Comparison of ENCODE assay signal across 8 cellular contexts in genomic region chr3:49171775-49172500, GRCh38. TPM values are rescaled to one million over a fixed set of nuclear protein-coding genes. Genes with fewer than 3 reads are reported as not detected.
DNase-seq lines count a peak whose midpoint lies in the region; FAIRE-seq and TF ChIP-seq lines count a peak whose summit lies in the region.
"Had no signal": no experiment of that assay in that cellular context is flagged by ENCODE, and none has a peak within 500 bp of the region (broad histone marks: within the 10 kb centered on the region; RNA-seq: fewer than 3 reads in every experiment).

No MANE protein-coding gene starts in this region.

- TF ChIP-seq CTCF in HL-60 (IDR thresholded peaks at IDR 0.05; ENCODE audit: insufficient read depth, low read length): no peak
- no peak for TF ChIP-seq CTCF in kidney (IDR thresholded peaks at IDR 0.05; ENCODE audit: borderline replicate concordance, extremely low read depth, insufficient read depth)

- H3K9ac ChIP-seq in adipocyte (ENCODE audit: low read length): peak overlapping the region; percentile 95
- H3K9ac ChIP-seq in kidney (ENCODE audit: low read length in 2 of 2): peak overlapping the region; percentile 67 to 96
- peak overlapping the region; percentile 83 to 90 for H3K9ac ChIP-seq in stomach smooth muscle (ENCODE audit: low read length in 2 of 2)

- H3K4me1 ChIP-seq in adipocyte (ENCODE audit: control insufficient read depth, insufficient read depth, low read length) (peaks cover 30% of the 10 kb centered on the region), kidney (ENCODE audit: control insufficient read depth in 1 of 2, insufficient read depth in 1 of 2, low read depth in 1 of 2, low read length in 2 of 2) (peaks cover 32 to 33% of the 10 kb centered on the region in 2 donors), stomach smooth muscle (ENCODE audit: control insufficient read depth, insufficient read depth, low read length) (peaks cover 45% of the 10 kb centered on the region)

- intact Hi-C loops in kidney (cut with DNase I): loop anchor here (10.0 kb wide), 1 partner anchor 113 kb away; no protein-coding TSS in a partner anchor

- H3K36me3 ChIP-seq in adipocyte (ENCODE audit: control insufficient read depth, insufficient read depth, low read length, severe bottlenecking) (peaks cover 33% of the 10 kb centered on the region), kidney (ENCODE audit: control insufficient read depth in 1 of 2, insufficient read depth in 2 of 2, low read length in 2 of 2) (peaks cover 0 to 20% of the 10 kb centered on the region in 2 donors), stomach smooth muscle (ENCODE audit: control insufficient read depth in 2 of 2, insufficient read depth in 2 of 2, low read length in 2 of 2) (peaks cover 16 to 25% of the 10 kb centered on the region in 2 donors)

- no peaks in the 10 kb centered on the region for H3K27me3 ChIP-seq in HL-60 (ENCODE audit: insufficient read depth, poor library complexity, severe bottlenecking)
- no peaks in the 10 kb centered on the region for H3K27me3 ChIP-seq in adipocyte (replicated peaks; ENCODE audit: control insufficient read depth, insufficient read depth, low read length)
- no peaks in the 10 kb centered on the region for H3K27me3 ChIP-seq in stomach smooth muscle (ENCODE audit: control insufficient read depth in 1 of 2, insufficient read depth in 2 of 2, low read length in 2 of 2)

- peak overlapping the region; percentile 56 for H3K27ac ChIP-seq in HL-60 (replicated peaks)
- peak overlapping the region; percentile 74 to 88 for H3K27ac ChIP-seq in kidney (ENCODE audit: low read depth in 2 of 2, low read length in 2 of 2)
- H3K27ac ChIP-seq in stomach smooth muscle (ENCODE audit: low read length): peak overlapping the region; percentile 91

- no peak for FAIRE-seq in kidney (lab: Jason Lieb, UNC)
- FAIRE-seq: colon had no signal

- DNase-seq in HL-60 (ENCODE audit: low read depth in 1 of 2, low spot score in 1 of 2): no peak
- no peak for DNase-seq in adipocyte (ENCODE audit: low read depth)
- peak; percentile 74 for DNase-seq in kidney
- no peak for DNase-seq in stimulated activated CD4-positive, alpha-beta T cell treated with anti-CD3 and anti-CD28 coated beads, Interleukin-4, amount 100 ng/mL, for 24 hours
- no peak for DNase-seq in DMS114 treated with DMSO at 0.1 percent for 48 hours (lab: John Stamatoyannopoulos, UW; ENCODE audit: unreplicated experiment)
- DNase-seq in NCI-H524 treated with DMSO at 0.1 percent for 48 hours (lab: John Stamatoyannopoulos, UW): no peak

- H3K4me3 ChIP-seq in HL-60 (replicated peaks; ENCODE audit: insufficient read depth, low read length) (no peak overlapping the region), adipocyte (ENCODE audit: low read length) (peak overlapping the region; percentile 92), kidney (ENCODE audit: low read length in 2 of 2) (peak overlapping the region; percentile 83 to 89), stomach smooth muscle (ENCODE audit: low read length in 2 of 2) (peak overlapping the region; percentile 68 to 90)

- no peaks in the 10 kb centered on the region for H3K9me3 ChIP-seq in adipocyte (ENCODE audit: control insufficient read depth, low read length)
- H3K9me3 ChIP-seq in kidney (ENCODE audit: control insufficient read depth in 1 of 2, low read length in 2 of 2): no peaks in the 10 kb centered on the region
- H3K9me3 ChIP-seq in stomach smooth muscle (ENCODE audit: control insufficient read depth in 2 of 2, low read length in 2 of 2): no peaks in the 10 kb centered on the region

RNA-seq across cellular contexts. Expression of gene KLHDC8B, which starts 0.5 kb away (rescaled TPM):
- 23.4 TPM for total RNA-seq in kidney
- 36.5 TPM for polyA plus RNA-seq in kidney (ENCODE audit: insufficient read depth, low read depth, low replicate concordance)

RNA-seq across cellular contexts. Expression of gene CCDC71, which starts 5.8 kb away (rescaled TPM):
- total RNA-seq in kidney: 27.6 TPM
- polyA plus RNA-seq in kidney (ENCODE audit: insufficient read depth, low read depth, low replicate concordance): 21.0 TPM

RNA-seq across cellular contexts. Expression of gene LAMB2, which starts 39.1 kb away (rescaled TPM):
- 444 TPM for total RNA-seq in kidney
- polyA plus RNA-seq in kidney (ENCODE audit: insufficient read depth, low read depth, low replicate concordance): 460 TPM

RNA-seq across cellular contexts. Expression of gene USP19, which starts 51.3 kb away (rescaled TPM):
- 67.2 TPM for total RNA-seq in kidney
- 29.3 TPM for polyA plus RNA-seq in kidney (ENCODE audit: insufficient read depth, low read depth, low replicate concordance)
